ENCODE assay signal across 15 cellular contexts in the genomic region with DNA sequence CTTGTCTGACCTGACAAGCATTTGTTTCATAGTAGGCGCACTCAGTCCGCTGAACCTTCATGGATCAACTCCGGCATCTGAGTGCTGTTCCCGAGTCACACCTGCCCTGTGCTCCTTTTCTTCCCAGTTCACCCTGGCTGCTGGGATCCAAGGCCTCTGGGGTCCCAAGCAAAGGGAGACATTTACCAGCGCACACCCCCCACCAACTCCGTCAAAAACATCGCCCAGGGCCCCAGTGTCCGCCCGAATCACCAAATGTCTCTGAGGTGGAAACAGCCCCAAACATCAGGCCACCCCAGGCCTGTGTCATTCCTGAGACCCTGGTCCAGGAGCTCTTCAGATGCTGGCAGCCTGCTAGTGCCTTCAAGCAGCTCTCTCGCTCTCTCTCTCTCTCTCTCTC. TPM values are rescaled to one million over a fixed set of nuclear protein-coding genes. Genes with fewer than 3 reads are reported as not detected.
"Had no signal": no experiment of that assay in that cellular context is flagged by ENCODE, and none has a peak within 500 bp of the region (broad histone marks: within the 10 kb centered on the region; RNA-seq: fewer than 3 reads in every experiment).

No MANE protein-coding gene starts in this region.

- H3K4me1 ChIP-seq: prostate gland had no signal

- H3K27ac ChIP-seq: cardiac muscle cell, prostate gland, SJCRH30, skin epidermis, testis, upper lobe of left lung had no signal

- H3K4me3 Mint-ChIP-seq: activated CD4-positive, alpha-beta memory T cell treated with anti-CD3 and anti-CD28 coated beads, Interleukin-2, amount 10 ng/mL, durations not matched to agents 7 days and 5 days; activated naive CD4-positive, alpha-beta T cell treated with anti-CD3 and anti-CD28 coated beads for 36 hours; natural killer cell; stimulated activated naive CD8-positive, alpha-beta T cell treated with anti-CD3 and anti-CD28 coated beads, Interleukin-15, Interleukin-2, amounts not matched to agents 100 ng/mL and 50 ng/mL, for 24 hours had no signal

- H3K9me3 Mint-ChIP-seq: activated CD4-positive, alpha-beta memory T cell treated with anti-CD3 and anti-CD28 coated beads, Interleukin-2, amount 10 ng/mL, durations not matched to agents 7 days and 5 days; activated naive CD4-positive, alpha-beta T cell treated with anti-CD3 and anti-CD28 coated beads for 36 hours; natural killer cell; stimulated activated naive CD8-positive, alpha-beta T cell treated with anti-CD3 and anti-CD28 coated beads, Interleukin-15, Interleukin-2, amounts not matched to agents 100 ng/mL and 50 ng/mL, for 24 hours had no signal

- H3K27ac Mint-ChIP-seq: activated CD4-positive, alpha-beta memory T cell treated with anti-CD3 and anti-CD28 coated beads, Interleukin-2, amount 10 ng/mL, durations not matched to agents 7 days and 5 days; activated naive CD4-positive, alpha-beta T cell treated with anti-CD3 and anti-CD28 coated beads for 36 hours; stimulated activated naive CD8-positive, alpha-beta T cell treated with anti-CD3 and anti-CD28 coated beads, Interleukin-15, Interleukin-2, amounts not matched to agents 100 ng/mL and 50 ng/mL, for 24 hours had no signal

- ATAC-seq: natural killer cell had no signal

- DNase-seq: activated CD4-positive, alpha-beta memory T cell treated with anti-CD3 and anti-CD28 coated beads, Interleukin-2, amount 10 ng/mL, durations not matched to agents 7 days and 5 days; activated naive CD4-positive, alpha-beta T cell treated with anti-CD3 and anti-CD28 coated beads for 36 hours; mammary epithelial cell; natural killer cell; occipital lobe; right cardiac atrium; SJCRH30; stimulated activated CD4-positive, alpha-beta T cell treated with anti-CD3 and anti-CD28 coated beads, Interleukin-4, amount 100 ng/mL, for 4 hours; T1000; testis; upper lobe of left lung had no signal

- H3K36me3 ChIP-seq: cardiac muscle cell, prostate gland, SJCRH30, upper lobe of left lung had no signal

- H3K27me3 ChIP-seq: cardiac muscle cell, SJCRH30, testis, upper lobe of left lung had no signal

- H3K36me3 Mint-ChIP-seq: natural killer cell had no signal

- H3K27me3 Mint-ChIP-seq: activated CD4-positive, alpha-beta memory T cell treated with anti-CD3 and anti-CD28 coated beads, Interleukin-2, amount 10 ng/mL, durations not matched to agents 7 days and 5 days; stimulated activated naive CD8-positive, alpha-beta T cell treated with anti-CD3 and anti-CD28 coated beads, Interleukin-15, Interleukin-2, amounts not matched to agents 100 ng/mL and 50 ng/mL, for 24 hours had no signal

- H3K4me3 ChIP-seq: cardiac muscle cell, prostate gland, SJCRH30, skin epidermis, testis, upper lobe of left lung had no signal

- H3K9me3 ChIP-seq: prostate gland, SJCRH30, testis, upper lobe of left lung had no signal

RNA-seq across cellular contexts. Expression of gene S100P, which starts 27.4 kb away (rescaled TPM):
- total RNA-seq: cardiac muscle cell had no signal
